In genomic region chr5:6394429-6395101, GRCh38 we compare ENCODE assay signal across 28 cellular contexts. TPM values are rescaled to one million over a fixed set of nuclear protein-coding genes. Genes with fewer than 3 reads are reported as not detected.
"Had no signal": no experiment of that assay in that cellular context is flagged by ENCODE, and none has a peak within 500 bp of the region (broad histone marks: within the 10 kb centered on the region; RNA-seq: fewer than 3 reads in every experiment).

No MANE protein-coding gene starts in this region.

- H3K27ac Mint-ChIP-seq: natural killer cell; nephron progenitor cell; neural progenitor cell; progenitor cell of endocrine pancreas; stimulated activated naive B cell treated with anti-CD40 and anti-IgM and Interleukin-4, amounts not matched to agents 10 μg/mL and 1 μg/mL and 100 μg/mL, for 72 hours had no signal

- DNase-seq: kidney; left colon; left lung; lower lobe of right lung; mammary epithelial cell; mesenchymal stem cell; natural killer cell; nephron progenitor cell; occipital lobe; ovary; right cardiac atrium; stimulated activated CD4-positive, alpha-beta T cell treated with anti-CD3 and anti-CD28 coated beads, Interleukin-12 subunit alpha, Interleukin-12 subunit beta, amount 100 ng/mL, for 4 hours; stimulated activated CD4-positive, alpha-beta T cell treated with anti-CD3 and anti-CD28 coated beads, Interleukin-15, amount 100 ng/mL, for 24 hours; stimulated activated CD4-positive, alpha-beta T cell treated with anti-CD3 and anti-CD28 coated beads, Interleukin-2, amount 100 ng/mL, for 24 hours; stimulated activated CD4-positive, alpha-beta T cell treated with anti-CD3 and anti-CD28 coated beads, Interleukin-4, amount 100 ng/mL, for 1 hour; stimulated activated naive B cell treated with anti-CD40 and anti-IgM and Interleukin-4, amounts not matched to agents 10 μg/mL and 1 μg/mL and 100 μg/mL, for 72 hours; stimulated activated naive CD8-positive, alpha-beta T cell treated with anti-CD3 and anti-CD28 coated beads, Interleukin-15, Interleukin-2, amounts not matched to agents 100 U/mL and 50 U/mL, for 24 hours; tibial artery; trophoblast cell; uterus had no signal

- H3K4me1 ChIP-seq: left lung, lower lobe of right lung, neural progenitor cell, suprapubic skin, tibial artery, uterus had no signal

- FAIRE-seq: kidney had no signal

- H3K4me3 ChIP-seq: left lung, lower lobe of right lung, neural progenitor cell, ovary, skin epidermis, suprapubic skin, thoracic aorta, tibial artery, uterus had no signal

- H3K27ac ChIP-seq: left lung, lower lobe of right lung, neural progenitor cell, neutrophil, ovary, skin epidermis, suprapubic skin, thoracic aorta, tibial artery, uterus had no signal

- H3K4me3 Mint-ChIP-seq: natural killer cell; nephron progenitor cell; neural progenitor cell; stimulated activated naive B cell treated with anti-CD40 and anti-IgM and Interleukin-4, amounts not matched to agents 10 μg/mL and 1 μg/mL and 100 μg/mL, for 72 hours had no signal

- ATAC-seq: left colon; left lung; lower lobe of right lung; natural killer cell; right cardiac atrium; sciatic nerve; stimulated activated naive B cell treated with anti-CD40 and anti-IgM and Interleukin-4, amounts not matched to agents 10 μg/mL and 1 μg/mL and 100 μg/mL, for 72 hours; stimulated activated naive CD8-positive, alpha-beta T cell treated with anti-CD3 and anti-CD28 coated beads, Interleukin-15, Interleukin-2, amounts not matched to agents 100 U/mL and 50 U/mL, for 24 hours had no signal

- H3K9me3 Mint-ChIP-seq: natural killer cell, neural progenitor cell had no signal

- H3K27me3 ChIP-seq: neural progenitor cell, ovary, uterus had no signal

- H3K36me3 ChIP-seq: left lung, lower lobe of right lung, neural progenitor cell, neutrophil, ovary, suprapubic skin, thoracic aorta, tibial artery, uterus had no signal

- H3K9me3 ChIP-seq: left lung, lower lobe of right lung, neutrophil, ovary, suprapubic skin, thoracic aorta, tibial artery, uterus had no signal

- H3K4me1 Mint-ChIP-seq: natural killer cell, neural progenitor cell had no signal

RNA-seq across cellular contexts. Expression of gene UBE2QL1, which starts 54.1 kb away (rescaled TPM):
- total RNA-seq: lower lobe of right lung, natural killer cell, renal cortical epithelial cell had no signal
